14 cellular contexts compared by ENCODE assay signal in genomic region chr19:44640518-44640917, GRCh38. TPM values are rescaled to one million over a fixed set of nuclear protein-coding genes. Genes with fewer than 3 reads are reported as not detected.
DNase-seq lines count a peak whose midpoint lies in the region; ATAC-seq and TF ChIP-seq lines count a peak whose summit lies in the region.
"Had no signal": no experiment of that assay in that cellular context is flagged by ENCODE, and none has a peak within 500 bp of the region (broad histone marks: within the 10 kb centered on the region; RNA-seq: fewer than 3 reads in every experiment).

No MANE protein-coding gene starts in this region.

- no peaks in the 10 kb centered on the region for H3K9me3 ChIP-seq in colonic mucosa
- H3K9me3 ChIP-seq: prostate gland, thoracic aorta had no signal

- H3K4me1 ChIP-seq in colonic mucosa = peaks cover 8% of the 10 kb centered on the region
- H3K4me1 ChIP-seq: prostate gland had no signal

- no peaks in the 10 kb centered on the region for H3K27me3 ChIP-seq in colonic mucosa

- peak overlapping the region; percentile 59 for H3K27ac ChIP-seq in colonic mucosa
- H3K27ac ChIP-seq: C4-2B, prostate gland, thoracic aorta had no signal

- DNase-seq in AG20443 (ENCODE audit: low spot score) (peak; percentile 49), LHCN-M2 (ENCODE audit: low read depth) (peak; percentile 62), colonic mucosa (no peak), lung microvascular endothelial cell (ENCODE audit: low read depth in 2 of 2) (peak; percentile 70 to 82), superior temporal gyrus (ENCODE audit: extremely low spot score) (no peak), hippocampal formation (lab: John Stamatoyannopoulos, UW) (no peak), medulla oblongata (ENCODE audit: extremely low spot score) (no peak)
- DNase-seq: endodermal cell, head of caudate nucleus, naive B cell had no signal

- TF ChIP-seq CTCF in colonic mucosa (IDR thresholded peaks at IDR 0.05) = no peak

- no peaks in the 10 kb centered on the region for H3K36me3 ChIP-seq in colonic mucosa
- H3K36me3 ChIP-seq: prostate gland, thoracic aorta had no signal

- no peak overlapping the region for H3K4me3 ChIP-seq in colonic mucosa
- H3K4me3 ChIP-seq: prostate gland, thoracic aorta had no signal

- no peak for ATAC-seq in HG03520 (IDR thresholded peaks at IDR 0.05; ENCODE audit: unreplicated experiment)

- intact Hi-C loops in colonic mucosa (cut with DNase I) = no loop called here

- H3K9ac ChIP-seq in colonic mucosa (ENCODE audit: low read depth in 2 of 2, low read length in 2 of 2) = no peak overlapping the region

RNA-seq across cellular contexts. Expression of gene PVR, which starts 3.2 kb away (rescaled TPM):
- 52.1 and 54.3 TPM in 2 replicates for total RNA-seq in LHCN-M2 (2014; rRNA removed)
- polyA plus RNA-seq in LHCN-M2 (2012) = 31.6 TPM
- total RNA-seq in colonic mucosa = 10 to 100 TPM; 44.7 to 54.6 TPM
- 54.9 and 69.4 TPM in 2 replicates for total RNA-seq in lung microvascular endothelial cell

RNA-seq across cellular contexts. Expression of gene IGSF23, which starts 27.2 kb away (rescaled TPM):
- total RNA-seq in LHCN-M2 (2014; rRNA removed) (not detected in 2 replicates), colonic mucosa (not detected), lung microvascular endothelial cell (0.22 TPM in 1 of 2 replicates, not detected in the other)
- polyA plus RNA-seq in LHCN-M2 (2012) = not detected
- total RNA-seq: endodermal cell, prostate gland, thoracic aorta had no signal

RNA-seq across cellular contexts. Expression of gene CEACAM19, which starts 30.8 kb away (rescaled TPM):
- total RNA-seq in LHCN-M2 (2014; rRNA removed) (0.06 and 0.13 TPM in 2 replicates), colonic mucosa (1 to 10 TPM; 5.3 to 6.1 TPM), lung microvascular endothelial cell (0.44 and 1.2 TPM in 2 replicates)
- polyA plus RNA-seq in LHCN-M2 (2012) = 0.68 TPM

RNA-seq across cellular contexts. Expression of gene CEACAM16, which starts 58.4 kb away (rescaled TPM):
- total RNA-seq in LHCN-M2 (2014; rRNA removed) = not detected in 2 replicates
- polyA plus RNA-seq in LHCN-M2 (2012) = not detected
- under 1 TPM in 1 of 2 donors, not detected in 1; 0.52 TPM for total RNA-seq in colonic mucosa
- under 0.01 TPM in 1 of 2 replicates, not detected in the other for total RNA-seq in lung microvascular endothelial cell
- total RNA-seq: endodermal cell, prostate gland, thoracic aorta had no signal

Comparison
In these comparisons a context has a peak if more than half of its experiments do, and no peak if none do; other contexts are left out.
1. DNase-seq: peak in AG20443 (single experiment), LHCN-M2 (single experiment) and lung microvascular endothelial cell (2 of 2); none in colonic mucosa (single experiment), superior temporal gyrus (single experiment), hippocampal formation (0 of 2) and medulla oblongata (single experiment).